ENCODE assay signal across 1 cellular context in genomic region chr5:122844916-122845252, GRCh38.
TF ChIP-seq lines count a peak whose summit lies in the region.

No MANE protein-coding gene starts in this region.

TF ChIP-seq in GM23338, 12 proteins besides CTCF, POLR2A, EP300 and RAD21 (continued from another document):
- TF ChIP-seq ZNF462 (CRISPR knock-in tag; IDR thresholded peaks at IDR 0.05) (no peak), POLR2AphosphoS5 (IDR thresholded peaks at IDR 0.05; ENCODE audit: low read depth) (no peak), REST (IDR thresholded peaks at IDR 0.05; ENCODE audit: unreplicated experiment) (no peak), NANOG (IDR thresholded peaks at IDR 0.05; ENCODE audit: borderline replicate concordance) (no peak), ZNF331 (CRISPR knock-in tag; IDR thresholded peaks at IDR 0.05; ENCODE audit: low read depth) (no peak), ZNF114 (CRISPR knock-in tag; IDR thresholded peaks at IDR 0.05) (no peak)
